29 cellular contexts compared by ENCODE assay signal in the genomic region with DNA sequence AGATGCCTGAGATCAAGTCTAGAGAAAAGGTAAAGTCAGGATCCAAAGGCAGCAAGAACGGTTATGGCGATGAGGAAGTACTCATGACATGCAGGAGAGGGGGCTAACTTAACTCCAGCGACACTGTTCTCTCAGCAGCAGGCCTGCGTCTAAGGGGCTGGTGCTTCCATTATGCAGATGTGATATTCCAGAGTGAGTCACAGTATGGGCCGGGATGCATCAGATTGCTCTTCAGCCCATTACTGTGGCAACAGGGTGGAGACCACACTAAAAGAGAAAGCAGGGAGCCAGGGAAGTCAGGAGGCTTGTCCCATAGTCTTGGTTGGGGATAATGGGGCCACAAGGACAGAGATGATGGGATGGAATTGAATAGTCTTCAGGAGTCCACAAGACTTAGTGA.
"Had no signal": no experiment of that assay in that cellular context is flagged by ENCODE, and none has a peak within 500 bp of the region (broad histone marks: within the 10 kb centered on the region; RNA-seq: fewer than 3 reads in every experiment).

No MANE protein-coding gene starts in this region.

- H3K9ac ChIP-seq: neural progenitor cell, parathyroid adenoma had no signal

- H3K36me3 ChIP-seq: lower lobe of right lung, neural progenitor cell, neutrophil, right atrium auricular region, right lobe of liver, stomach, thyroid gland, transverse colon, upper lobe of left lung, uterus had no signal

- DNase-seq: kidney glomerular epithelial cell; left cardiac atrium; left ventricle myocardium superior; lower lobe of right lung; mammary epithelial cell; mesenchymal stem cell; naive B cell; natural killer cell; nephron progenitor cell; occipital lobe; right lobe of liver; stimulated activated CD4-positive, alpha-beta T cell treated with anti-CD3 and anti-CD28 coated beads, Interleukin-2, amount 100 ng/mL, for 24 hours; stimulated activated CD4-positive, alpha-beta T cell treated with anti-CD3 and anti-CD28 coated beads, Interleukin-4, amount 100 ng/mL, for 1 hour; stimulated activated naive B cell treated with anti-CD40 and anti-IgM and Interleukin-4, amounts not matched to agents 10 μg/mL and 1 μg/mL and 100 μg/mL, for 72 hours; stimulated activated naive CD8-positive, alpha-beta T cell treated with anti-CD3 and anti-CD28 coated beads, Interleukin-15, Interleukin-2, amounts not matched to agents 100 U/mL and 50 U/mL, for 24 hours; stomach; testis; thyroid gland; transverse colon; upper lobe of left lung; uterus had no signal

- FAIRE-seq: keratinocyte had no signal

- H2AFZ ChIP-seq: hepatocyte, neural progenitor cell, parathyroid adenoma had no signal

- H3K4me1 ChIP-seq: lower lobe of right lung, neural progenitor cell, parathyroid adenoma, right atrium auricular region, right lobe of liver, stomach, testis, thyroid gland, transverse colon, upper lobe of left lung, uterus had no signal

- H3K9me3 ChIP-seq: lower lobe of right lung, neutrophil, right atrium auricular region, right lobe of liver, stomach, testis, thyroid gland, transverse colon, upper lobe of left lung, uterus had no signal

- ATAC-seq: left cardiac atrium; left lobe of liver; left ventricle myocardium superior; lower lobe of right lung; natural killer cell; right lobe of liver; stimulated activated naive B cell treated with anti-CD40 and anti-IgM and Interleukin-4, amounts not matched to agents 10 μg/mL and 1 μg/mL and 100 μg/mL, for 72 hours; stimulated activated naive CD8-positive, alpha-beta T cell treated with anti-CD3 and anti-CD28 coated beads, Interleukin-15, Interleukin-2, amounts not matched to agents 100 U/mL and 50 U/mL, for 24 hours had no signal

- H3K4me2 ChIP-seq: hepatocyte, neural progenitor cell, smooth muscle cell had no signal

- H3K79me2 ChIP-seq: hepatocyte, parathyroid adenoma had no signal

- H3K4me3 ChIP-seq: hepatocyte, lower lobe of right lung, neural progenitor cell, right atrium auricular region, right lobe of liver, smooth muscle cell, stomach, testis, thyroid gland, transverse colon, upper lobe of left lung, uterus had no signal

- H3K27me3 ChIP-seq: hepatocyte, neural progenitor cell, neutrophil, right atrium auricular region, right lobe of liver, stomach, testis, thyroid gland, transverse colon, upper lobe of left lung, uterus had no signal

- H3K27ac ChIP-seq: hepatocyte, lower lobe of right lung, neural progenitor cell, neutrophil, parathyroid adenoma, right atrium auricular region, right lobe of liver, stomach, testis, thyroid gland, transverse colon, upper lobe of left lung, uterus had no signal
